ENCODE assay signal across 7 cellular contexts in genomic region chr15:20102862-20103261, GRCh38.
DNase-seq lines count a peak whose midpoint lies in the region; ATAC-seq and TF ChIP-seq lines count a peak whose summit lies in the region.
"Not testable (repeated sequence)": the region's sequence is repeated elsewhere in the genome, so short reads cannot be mapped to it uniquely, and the experiment has no call there.

No MANE protein-coding gene starts in this region.

- H3K4me1 Mint-ChIP-seq in osteocyte (ENCODE audit: unreplicated experiment): not testable (repeated sequence)

- H3K4me3 Mint-ChIP-seq in osteocyte (ENCODE audit: unreplicated experiment): not testable (repeated sequence)

- H3K4me1 ChIP-seq in Peyer's patch, body of pancreas, left lung: not testable (repeated sequence)

- ATAC-seq in body of pancreas, left lung: not testable (repeated sequence)

- not testable (repeated sequence) for H3K9me3 Mint-ChIP-seq in osteocyte (ENCODE audit: unreplicated experiment)

- 57 to 91% methylated on average over 4 of the region's 5 CpGs for WGBS in body of pancreas, 2 donors

- H3K27ac Mint-ChIP-seq in osteocyte (ENCODE audit: unreplicated experiment): not testable (repeated sequence)

- not testable (repeated sequence) for TF ChIP-seq POLR2A in Peyer's patch (IDR thresholded peaks at IDR 0.05); body of pancreas (IDR thresholded peaks at IDR 0.05)

- peak in 2 of 3 donors; percentile 40 to 53 for DNase-seq in Peyer's patch
- peak; percentile 20 for DNase-seq in activated CD8-positive, alpha-beta memory T cell treated with anti-CD3 and anti-CD28 coated beads, Interleukin-2, amount 50 U/mL, for 4 hours
- peak in 3 of 4 donors; percentile 8 to 22 (median 17) for DNase-seq in body of pancreas
- DNase-seq in cardiac septum (ENCODE audit: low spot score): peak; percentile 89
- peak; percentile 36 to 95 for DNase-seq in left lung
- peak; percentile 97 for DNase-seq in osteocyte (ENCODE audit: extremely low spot score, unreplicated experiment)
- peak; percentile 10 for DNase-seq in stimulated activated CD4-positive, alpha-beta T cell treated with anti-CD3 and anti-CD28 coated beads, Interleukin-4, amount 100 ng/mL, for 24 hours

- not testable (repeated sequence) for H3K36me3 Mint-ChIP-seq in osteocyte (ENCODE audit: unreplicated experiment)

- intact Hi-C loops in body of pancreas (cut with DNase I); cardiac septum (cut with DNase I); left lung (cut with DNase I): not testable (repeated sequence)

- TF ChIP-seq CTCF in Peyer's patch (IDR thresholded peaks at IDR 0.05); body of pancreas (IDR thresholded peaks at IDR 0.05); left lung (IDR thresholded peaks at IDR 0.05); osteocyte (IDR thresholded peaks at IDR 0.05): not testable (repeated sequence)

- H3K4me3 ChIP-seq in Peyer's patch, body of pancreas, left lung: not testable (repeated sequence)

- H3K27ac ChIP-seq in Peyer's patch, body of pancreas, left lung: not testable (repeated sequence)

- not testable (repeated sequence) for H3K27me3 ChIP-seq in Peyer's patch, body of pancreas, left lung

- not testable (repeated sequence) for H3K36me3 ChIP-seq in Peyer's patch; body of pancreas (replicated peaks in 1 of 2; ENCODE audit: insufficient read depth in 1 of 2, low read depth in 2 of 2); left lung

- not testable (repeated sequence) for H3K9me3 ChIP-seq in Peyer's patch, body of pancreas, left lung

- H3K27me3 Mint-ChIP-seq in osteocyte (ENCODE audit: unreplicated experiment): not testable (repeated sequence)

Comparison
In these comparisons a context has a peak if more than half of its experiments do, and no peak if none do; other contexts are left out.
1. DNase-seq: peak in every context shown above with its lines; median percentile 97 in osteocyte; 89 in cardiac septum; 66 in left lung; 46 in Peyer's patch; 20 in activated CD8-positive, alpha-beta memory T cell treated with anti-CD3 and anti-CD28 coated beads, Interleukin-2, amount 50 U/mL, for 4 hours; 17 in body of pancreas; 10 in stimulated activated CD4-positive, alpha-beta T cell treated with anti-CD3 and anti-CD28 coated beads, Interleukin-4, amount 100 ng/mL, for 24 hours.